Comparison of ENCODE assay signal across 8 cellular contexts in genomic region chr19:1813197-1813836, GRCh38. TPM values are rescaled to one million over a fixed set of nuclear protein-coding genes. Genes with fewer than 3 reads are reported as not detected.
DNase-seq lines count a peak whose midpoint lies in the region; ATAC-seq, FAIRE-seq and TF ChIP-seq lines count a peak whose summit lies in the region.

No MANE protein-coding gene starts in this region.

- H3K9ac ChIP-seq in HepG2 (ENCODE audit: insufficient read depth, low read depth, low read length), result peak overlapping the region; percentile 66

- H3K27ac ChIP-seq in HepG2 (ENCODE audit: extremely low read length, insufficient read depth, low read length), result peak overlapping the region; percentile 72
- peak overlapping the region; percentile 60 to 86 (median 76) for H3K27ac ChIP-seq in transverse colon

- H4K20me1 ChIP-seq in HepG2 (ENCODE audit: insufficient read depth, low read length), result no peaks in the 10 kb centered on the region

- POLR2A ChIA-PET in activated naive CD8-positive, alpha-beta T cell treated with anti-CD3 and anti-CD28 coated beads, Interleukin-2, amount 10 ng/mL, durations not matched to agents 7 days and 5 days (lab: Charles Lee), result no interaction called here
- POLR2A ChIA-PET in HepG2 (lab: Yijun Ruan, JAX), result no interaction called here

- BruUV-seq in HepG2 (replicated peaks; lab: Mats Ljungman, UMichigan), result TSS peak; percentile 54

- TF ChIP-seq POLR2A in HepG2 (IDR thresholded peaks at IDR 0.05; ENCODE audit: insufficient read depth in 1 of 2, low read depth in 2 of 2, low read length in 2 of 2) (no peak), transverse colon (IDR thresholded peaks at IDR 0.05) (no peak)

- H3K36me3 Mint-ChIP-seq in activated naive CD4-positive, alpha-beta T cell treated with anti-CD3 and anti-CD28 coated beads, Interleukin-2, amount 10 ng/mL, durations not matched to agents 7 days and 5 days, result peaks cover 9% of the 10 kb centered on the region
- H3K36me3 Mint-ChIP-seq in activated naive CD8-positive, alpha-beta T cell treated with anti-CD3 and anti-CD28 coated beads, Interleukin-2, amount 10 ng/mL, durations not matched to agents 7 days and 5 days, result no peaks in the 10 kb centered on the region

- H3K4me3 Mint-ChIP-seq in activated naive CD4-positive, alpha-beta T cell treated with anti-CD3 and anti-CD28 coated beads, Interleukin-2, amount 10 ng/mL, durations not matched to agents 7 days and 5 days, result peak overlapping the region; percentile 91
- H3K4me3 Mint-ChIP-seq in activated naive CD8-positive, alpha-beta T cell treated with anti-CD3 and anti-CD28 coated beads, Interleukin-2, amount 10 ng/mL, durations not matched to agents 7 days and 5 days, result peak overlapping the region; percentile 97

- H3K27ac Mint-ChIP-seq in activated naive CD4-positive, alpha-beta T cell treated with anti-CD3 and anti-CD28 coated beads, Interleukin-2, amount 10 ng/mL, durations not matched to agents 7 days and 5 days, result peak overlapping the region; percentile 98
- peak overlapping the region; percentile 94 for H3K27ac Mint-ChIP-seq in activated naive CD8-positive, alpha-beta T cell treated with anti-CD3 and anti-CD28 coated beads, Interleukin-2, amount 10 ng/mL, durations not matched to agents 7 days and 5 days

- no peak for TF ChIP-seq EP300 in HepG2 (IDR thresholded peaks at IDR 0.05; ENCODE audit: low read depth in 2 of 2, low read length in 2 of 2)
- no peak for TF ChIP-seq EP300 in HepG2 (CRISPR knock-in tag; IDR thresholded peaks at IDR 0.05; ENCODE audit: borderline replicate concordance)
- TF ChIP-seq EP300 in transverse colon (IDR thresholded peaks at IDR 0.05; ENCODE audit: low read depth), result no peak

- no peaks in the 10 kb centered on the region for H3K79me2 ChIP-seq in HepG2 (ENCODE audit: insufficient read depth, low read length)

- peaks cover 10 to 19% of the 10 kb centered on the region in 2 experiments for H3K36me3 ChIP-seq in HepG2 (replicated peaks in 1 of 2; ENCODE audit: control insufficient read depth in 1 of 2, insufficient read depth in 2 of 2, low read length in 2 of 2)
- H3K36me3 ChIP-seq in transverse colon, result peaks cover 0 to 24% (median 12%) of the 10 kb centered on the region in 4 donors

- no peak overlapping the region for H2AFZ ChIP-seq in HepG2 (ENCODE audit: low read length)

- H3K9me3 Mint-ChIP-seq in activated naive CD4-positive, alpha-beta T cell treated with anti-CD3 and anti-CD28 coated beads, Interleukin-2, amount 10 ng/mL, durations not matched to agents 7 days and 5 days, result no peaks in the 10 kb centered on the region
- no peaks in the 10 kb centered on the region for H3K9me3 Mint-ChIP-seq in activated naive CD8-positive, alpha-beta T cell treated with anti-CD3 and anti-CD28 coated beads, Interleukin-2, amount 10 ng/mL, durations not matched to agents 7 days and 5 days

- H3K4me2 ChIP-seq in HepG2 (ENCODE audit: low read depth, low read length), result peak overlapping the region; percentile 87

- no peak for DNase-seq in activated naive CD4-positive, alpha-beta T cell treated with anti-CD3 and anti-CD28 coated beads, Interleukin-2, amount 10 ng/mL, durations not matched to agents 7 days and 5 days
- DNase-seq in activated naive CD4-positive, alpha-beta T cell treated with Interleukin-2 at 50 U/mL for 16 hours, result no peak
- DNase-seq in activated naive CD8-positive, alpha-beta T cell treated with anti-CD3 and anti-CD28 coated beads, Interleukin-2, amount 10 ng/mL, durations not matched to agents 7 days and 5 days, result no peak
- DNase-seq in HepG2 (ENCODE audit: low spot score) (no peak), transverse colon (no peak), NOMO-1 (lab: John Stamatoyannopoulos, UW; ENCODE audit: unreplicated experiment in 2 of 2) (no peak)

- FAIRE-seq in HepG2 (lab: Jason Lieb, UNC), result no peak

- peaks cover 18% of the 10 kb centered on the region for H3K4me1 ChIP-seq in HepG2 (ENCODE audit: insufficient read depth, low read length)
- H3K4me1 ChIP-seq in transverse colon, result peaks cover 11 to 21% (median 16%) of the 10 kb centered on the region in 4 donors

- in situ Hi-C loops in HepG2 (cut with HindIII; ENCODE audit: extremely low pct_ligation_motif_present, low pct_unique_long_range_greater_than_20kb), result no loop called here
- in situ Hi-C loops in transverse colon (cut with MboI; ENCODE audit: low pct_ligation_motif_present in 1 of 4, low pct_unique_long_range_greater_than_20kb in 1 of 4, low sequenced_read_pairs in 3 of 4), result loop anchor here in 1 of 4 donors (25.0 kb wide), 1 partner anchor 276 kb away; no protein-coding TSS in a partner anchor

- WGBS in HepG2 (ENCODE audit: low lambda C conversion rate), result 28% methylated on average over 11 of the region's 13 CpGs
- WGBS in transverse colon (ENCODE audit: low coverage in 1 of 2), 2 donors, result 53% methylated on average over 13 of the region's 13 CpGs; no CpG with 5 or more reads in 1 of the 2 donors

- TF ChIP-seq RAD21 in HepG2 (CRISPR knock-in tag; IDR thresholded peaks at IDR 0.05), result no peak

- TF ChIP-seq CTCF in HepG2 (CRISPR knock-in tag; IDR thresholded peaks at IDR 0.05) (no peak), transverse colon (IDR thresholded peaks at IDR 0.05) (no peak)

- H3K27me3 ChIP-seq in HepG2 (ENCODE audit: control insufficient read depth in 1 of 2, insufficient read depth in 2 of 2, low read length in 2 of 2) (no peaks in the 10 kb centered on the region; a peak in 1 of 5 replicates), transverse colon (no peaks in the 10 kb centered on the region)

- intact Hi-C loops in HepG2 (cut with micrococcal nuclease; ENCODE audit: unreplicated experiment), result loop anchor here (2.0 kb wide), 1 partner anchor 23 kb away; no protein-coding TSS in a partner anchor
- intact Hi-C loops in transverse colon (cut with DNase I; ENCODE audit: low total_unique reads), result no loop called here

- peaks cover 5% of the 10 kb centered on the region for H3K27me3 Mint-ChIP-seq in activated naive CD4-positive, alpha-beta T cell treated with anti-CD3 and anti-CD28 coated beads, Interleukin-2, amount 10 ng/mL, durations not matched to agents 7 days and 5 days
- no peaks in the 10 kb centered on the region for H3K27me3 Mint-ChIP-seq in activated naive CD8-positive, alpha-beta T cell treated with anti-CD3 and anti-CD28 coated beads, Interleukin-2, amount 10 ng/mL, durations not matched to agents 7 days and 5 days

- peak overlapping the region; percentile 45 to 84 (median 69) for H3K4me3 ChIP-seq in HepG2 (replicated peaks in 1 of 3; ENCODE audit: insufficient read depth in 1 of 3, low read depth in 2 of 3, low read length in 3 of 3)
- peak overlapping the region in 3 of 4 donors; percentile 42 to 65 (median 49) for H3K4me3 ChIP-seq in transverse colon

- H3K4me1 Mint-ChIP-seq in activated naive CD4-positive, alpha-beta T cell treated with anti-CD3 and anti-CD28 coated beads, Interleukin-2, amount 10 ng/mL, durations not matched to agents 7 days and 5 days, result peaks cover 27% of the 10 kb centered on the region
- H3K4me1 Mint-ChIP-seq in activated naive CD8-positive, alpha-beta T cell treated with anti-CD3 and anti-CD28 coated beads, Interleukin-2, amount 10 ng/mL, durations not matched to agents 7 days and 5 days, result peaks cover 13% of the 10 kb centered on the region

- ATAC-seq in activated naive CD8-positive, alpha-beta T cell treated with anti-CD3 and anti-CD28 coated beads, Interleukin-2, amount 10 ng/mL, durations not matched to agents 7 days and 5 days (ENCODE audit: low read depth), result no peak
- ATAC-seq in HepG2 (no peak), HG03565 (IDR thresholded peaks at IDR 0.05; ENCODE audit: unreplicated experiment) (no peak), HG03432 (IDR thresholded peaks at IDR 0.05; ENCODE audit: unreplicated experiment) (no peak)

- CTCF ChIA-PET in activated naive CD4-positive, alpha-beta T cell treated with anti-CD3 and anti-CD28 coated beads, Interleukin-2, amount 10 ng/mL, durations not matched to agents 7 days and 5 days (lab: Charles Lee), result interaction anchor here (1.1 to 2.7 kb wide), 2 partner anchors 13 to 19 kb away, joined by 4 to 18 read pairs; no protein-coding TSS in a partner anchor
- CTCF ChIA-PET in HepG2 (lab: Yijun Ruan, JAX; ENCODE audit: low intra/inter-chr PET ratio, low total read pairs), result interaction anchor here (1.1 kb wide), 1 partner anchor 47 kb away, joined by 3 read pairs; no protein-coding TSS in a partner anchor

- H3K9me3 ChIP-seq in HepG2 (ENCODE audit: low read length) (no peaks in the 10 kb centered on the region), transverse colon (no peaks in the 10 kb centered on the region)

RNA-seq across cellular contexts. Expression of gene ATP8B3, which starts 1.2 kb away (rescaled TPM):
- total RNA-seq in activated naive CD8-positive, alpha-beta T cell treated with anti-CD3 and anti-CD28 coated beads, Interleukin-2, amount 10 ng/mL, durations not matched to agents 7 days and 5 days, result 10 to 100 TPM; 17.0 to 18.6 TPM
- total RNA-seq in HepG2 (2016; rRNA removed; fragmentation: Illumina TruSeq; extraction: Trizol) (1.8 and 2.6 TPM in 2 replicates), transverse colon (under 1 TPM in 2 of 4 donors, not detected in 2; 0.27 to 0.75 TPM)
- total RNA-seq in HepG2 (2016; cell fraction: cytosol; rRNA removed; fragmentation: Illumina TruSeq; extraction: Trizol; ENCODE audit: low read depth), result 0.35 and 0.40 TPM in 2 replicates
- total RNA-seq in HepG2 (2016; cell fraction: insoluble cytoplasmic fraction; rRNA removed; fragmentation: Illumina TruSeq; extraction: Trizol), result 1.8 and 2.6 TPM in 2 replicates
- 1.2 and 1.7 TPM in 2 replicates for total RNA-seq in HepG2 (2016; cell fraction: membrane; rRNA removed; fragmentation: Illumina TruSeq; extraction: Trizol)
- 1.9 and 3.5 TPM in 2 replicates for total RNA-seq in HepG2 (2016; cell fraction: nucleus; rRNA removed; fragmentation: Illumina TruSeq; extraction: Trizol)
- 5.8 and 5.9 TPM in 2 replicates for polyA plus RNA-seq in HepG2 (2011; rRNA removed)
- 3.8 and 4.8 TPM in 2 replicates for polyA plus RNA-seq in HepG2 (2011; cell fraction: cytosol; rRNA removed)
- polyA plus RNA-seq in HepG2 (2011; cell fraction: nucleus; rRNA removed), result 10.6 and 12.8 TPM in 2 replicates
- polyA plus RNA-seq in HepG2 (2012), result 2.4 and 2.5 TPM in 2 replicates
- 0.36 and 0.59 TPM in 2 replicates for polyA plus RNA-seq in HepG2 (2016; cell fraction: cytosol; fragmentation: Illumina TruSeq; extraction: Trizol; ENCODE audit: low read depth)
- 1.1 and 2.2 TPM in 2 replicates for polyA plus RNA-seq in HepG2 (2016; cell fraction: insoluble cytoplasmic fraction; fragmentation: Illumina TruSeq; extraction: Trizol; ENCODE audit: low read depth)
- polyA plus RNA-seq in HepG2 (2016; cell fraction: membrane; fragmentation: Illumina TruSeq; extraction: Trizol; ENCODE audit: low read depth), result 0.69 and 0.98 TPM in 2 replicates
- polyA plus RNA-seq in HepG2 (2016; cell fraction: nucleus; fragmentation: Illumina TruSeq; extraction: Trizol; ENCODE audit: insufficient read depth, low read depth), result 9.6 and 11.4 TPM in 2 replicates
- polyA minus RNA-seq in HepG2 (2011; rRNA and poly(A)+ RNA removed; ENCODE audit: low replicate concordance), result 10.3 and 16.8 TPM in 2 replicates
- 4.6 and 5.4 TPM in 2 replicates for polyA minus RNA-seq in HepG2 (2011; cell fraction: cytosol; rRNA and poly(A)+ RNA removed)
- polyA minus RNA-seq in HepG2 (2011; cell fraction: nucleus; rRNA and poly(A)+ RNA removed), result 2.7 and 3.0 TPM in 2 replicates

RNA-seq across cellular contexts. Expression of gene REXO1, which starts 35.0 kb away (rescaled TPM):
- total RNA-seq in activated naive CD8-positive, alpha-beta T cell treated with anti-CD3 and anti-CD28 coated beads, Interleukin-2, amount 10 ng/mL, durations not matched to agents 7 days and 5 days, result 10 to 100 TPM; 57.9 to 60.4 TPM
- 3.0 and 5.0 TPM in 2 replicates for total RNA-seq in HepG2 (2016; rRNA removed; fragmentation: Illumina TruSeq; extraction: Trizol)
- total RNA-seq in HepG2 (2016; cell fraction: cytosol; rRNA removed; fragmentation: Illumina TruSeq; extraction: Trizol; ENCODE audit: low read depth), result 1.1 and 3.2 TPM in 2 replicates
- total RNA-seq in HepG2 (2016; cell fraction: insoluble cytoplasmic fraction; rRNA removed; fragmentation: Illumina TruSeq; extraction: Trizol), result 4.1 and 5.2 TPM in 2 replicates
- 3.9 and 4.2 TPM in 2 replicates for total RNA-seq in HepG2 (2016; cell fraction: membrane; rRNA removed; fragmentation: Illumina TruSeq; extraction: Trizol)
- 6.0 and 7.6 TPM in 2 replicates for total RNA-seq in HepG2 (2016; cell fraction: nucleus; rRNA removed; fragmentation: Illumina TruSeq; extraction: Trizol)
- 11.2 and 13.0 TPM in 2 replicates for polyA plus RNA-seq in HepG2 (2011; rRNA removed)
- polyA plus RNA-seq in HepG2 (2011; cell fraction: cytosol; rRNA removed), result 8.7 and 9.8 TPM in 2 replicates
- 91.1 and 123 TPM in 2 replicates for polyA plus RNA-seq in HepG2 (2011; cell fraction: nucleus; rRNA removed)
- 13.8 and 15.4 TPM in 2 replicates for polyA plus RNA-seq in HepG2 (2012)
- polyA plus RNA-seq in HepG2 (2016; cell fraction: cytosol; fragmentation: Illumina TruSeq; extraction: Trizol; ENCODE audit: low read depth), result 1.7 and 1.8 TPM in 2 replicates
- 7.3 and 10.0 TPM in 2 replicates for polyA plus RNA-seq in HepG2 (2016; cell fraction: insoluble cytoplasmic fraction; fragmentation: Illumina TruSeq; extraction: Trizol; ENCODE audit: low read depth)
- polyA plus RNA-seq in HepG2 (2016; cell fraction: membrane; fragmentation: Illumina TruSeq; extraction: Trizol; ENCODE audit: low read depth), result 5.1 and 5.3 TPM in 2 replicates
- polyA plus RNA-seq in HepG2 (2016; cell fraction: nucleus; fragmentation: Illumina TruSeq; extraction: Trizol; ENCODE audit: insufficient read depth, low read depth), result 39.5 and 44.1 TPM in 2 replicates
- polyA minus RNA-seq in HepG2 (2011; rRNA and poly(A)+ RNA removed; ENCODE audit: low replicate concordance), result 16.3 and 19.1 TPM in 2 replicates
- polyA minus RNA-seq in HepG2 (2011; cell fraction: cytosol; rRNA and poly(A)+ RNA removed), result 5.5 and 7.7 TPM in 2 replicates
- polyA minus RNA-seq in HepG2 (2011; cell fraction: nucleus; rRNA and poly(A)+ RNA removed), result 9.3 and 10.8 TPM in 2 replicates
- 10 to 100 TPM; 36.0 to 95.0 (median 56.3) TPM for total RNA-seq in transverse colon

RNA-seq across cellular contexts. Expression of gene KLF16, which starts 50.1 kb away (rescaled TPM):
- 10 to 100 TPM; 21.5 to 21.8 TPM for total RNA-seq in activated naive CD8-positive, alpha-beta T cell treated with anti-CD3 and anti-CD28 coated beads, Interleukin-2, amount 10 ng/mL, durations not matched to agents 7 days and 5 days
- 6.2 and 6.7 TPM in 2 replicates for total RNA-seq in HepG2 (2016; rRNA removed; fragmentation: Illumina TruSeq; extraction: Trizol)
- total RNA-seq in HepG2 (2016; cell fraction: cytosol; rRNA removed; fragmentation: Illumina TruSeq; extraction: Trizol; ENCODE audit: low read depth), result 2.1 and 2.2 TPM in 2 replicates
- 5.5 and 5.9 TPM in 2 replicates for total RNA-seq in HepG2 (2016; cell fraction: insoluble cytoplasmic fraction; rRNA removed; fragmentation: Illumina TruSeq; extraction: Trizol)
- 8.3 and 8.9 TPM in 2 replicates for total RNA-seq in HepG2 (2016; cell fraction: membrane; rRNA removed; fragmentation: Illumina TruSeq; extraction: Trizol)
- total RNA-seq in HepG2 (2016; cell fraction: nucleus; rRNA removed; fragmentation: Illumina TruSeq; extraction: Trizol), result 4.0 and 4.8 TPM in 2 replicates
- polyA plus RNA-seq in HepG2 (2011; rRNA removed), result 3.5 and 4.7 TPM in 2 replicates
- 3.7 and 7.0 TPM in 2 replicates for polyA plus RNA-seq in HepG2 (2011; cell fraction: cytosol; rRNA removed)
- polyA plus RNA-seq in HepG2 (2011; cell fraction: nucleus; rRNA removed), result 16.7 and 31.9 TPM in 2 replicates
- 8.3 and 9.4 TPM in 2 replicates for polyA plus RNA-seq in HepG2 (2012)
- polyA plus RNA-seq in HepG2 (2016; cell fraction: cytosol; fragmentation: Illumina TruSeq; extraction: Trizol; ENCODE audit: low read depth), result 3.2 and 3.4 TPM in 2 replicates
- 12.0 and 14.3 TPM in 2 replicates for polyA plus RNA-seq in HepG2 (2016; cell fraction: insoluble cytoplasmic fraction; fragmentation: Illumina TruSeq; extraction: Trizol; ENCODE audit: low read depth)
- polyA plus RNA-seq in HepG2 (2016; cell fraction: membrane; fragmentation: Illumina TruSeq; extraction: Trizol; ENCODE audit: low read depth), result 8.9 and 9.3 TPM in 2 replicates
- polyA plus RNA-seq in HepG2 (2016; cell fraction: nucleus; fragmentation: Illumina TruSeq; extraction: Trizol; ENCODE audit: insufficient read depth, low read depth), result 11.4 and 12.0 TPM in 2 replicates
- 3.1 and 9.7 TPM in 2 replicates for polyA minus RNA-seq in HepG2 (2011; rRNA and poly(A)+ RNA removed; ENCODE audit: low replicate concordance)
- 8.9 and 15.3 TPM in 2 replicates for polyA minus RNA-seq in HepG2 (2011; cell fraction: cytosol; rRNA and poly(A)+ RNA removed)
- polyA minus RNA-seq in HepG2 (2011; cell fraction: nucleus; rRNA and poly(A)+ RNA removed), result 2.1 and 2.2 TPM in 2 replicates
- 10 to 100 TPM in 3 of 4 donors, 1 to 10 TPM in 1; 9.0 to 18.3 (median 11.6) TPM for total RNA-seq in transverse colon
